10 cellular contexts compared by ENCODE assay signal in the genomic region with DNA sequence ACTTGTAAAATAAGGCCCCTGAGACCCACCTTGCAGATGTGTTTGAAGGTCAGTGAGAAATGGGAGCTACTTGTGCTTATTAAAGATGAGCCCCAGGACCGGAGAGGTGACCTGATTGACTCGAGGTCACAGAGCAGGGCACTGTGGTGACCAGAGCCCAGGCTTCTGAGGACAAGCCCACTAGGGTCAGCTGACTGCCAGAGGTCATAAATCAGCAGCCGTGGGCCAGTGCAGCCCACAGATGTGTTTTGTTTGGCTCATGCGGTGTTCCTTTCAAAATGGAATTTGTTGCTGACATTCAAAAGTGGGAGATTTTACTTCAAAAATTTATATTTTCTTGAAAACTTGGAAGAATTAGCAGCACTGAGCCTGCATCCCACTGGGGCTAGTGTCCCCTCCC. TPM values are rescaled to one million over a fixed set of nuclear protein-coding genes. Genes with fewer than 3 reads are reported as not detected.
DNase-seq lines count a peak whose midpoint lies in the region; ATAC-seq and TF ChIP-seq lines count a peak whose summit lies in the region.
"Had no signal": no experiment of that assay in that cellular context is flagged by ENCODE, and none has a peak within 500 bp of the region (broad histone marks: within the 10 kb centered on the region; RNA-seq: fewer than 3 reads in every experiment).

No MANE protein-coding gene starts in this region.

- H3K4me1 ChIP-seq in HUES6 (ENCODE audit: control insufficient read depth, insufficient read depth, low read length) (peaks cover 62% of the 10 kb centered on the region), right lobe of liver (peaks cover 0 to 60% (median 27%) of the 10 kb centered on the region in 4 donors)

- POLR2A ChIA-PET in activated CD4-positive, alpha-beta memory T cell treated with anti-CD3 and anti-CD28 coated beads for 36 hours (lab: Charles Lee): no interaction called here

- DNase-seq in choroid plexus epithelial cell (ENCODE audit: low read depth): peak; percentile 56
- DNase-seq in right lobe of liver: peak; percentile 43 to 81 (median 77)
- DNase-seq in NCI-H226: no peak
- no peak for DNase-seq in LoVo (ENCODE audit: low spot score)
- DNase-seq in activated CD4-positive, alpha-beta memory T cell treated with anti-CD3 and anti-CD28 coated beads for 36 hours: no peak
- DNase-seq: activated CD4-positive, CD25-positive, alpha-beta regulatory T cell treated with anti-CD3 and anti-CD28 coated beads, Interleukin-2, amount 50 U/mL, for 72 hours; activated naive CD4-positive, alpha-beta T cell treated with Interleukin-2 at 50 U/mL for 16 hours had no signal

- no peak overlapping the region for H3K4me3 Mint-ChIP-seq in stimulated activated memory B cell treated with anti-CD40 and anti-IgM and Interleukin-4, amounts not matched to agents 10 μg/mL and 1 μg/mL and 100 μg/mL, for 72 hours
- H3K4me3 Mint-ChIP-seq in activated CD4-positive, alpha-beta memory T cell treated with anti-CD3 and anti-CD28 coated beads for 36 hours: no peak overlapping the region

- H3K4me3 ChIP-seq in HUES6 (ENCODE audit: low read depth, low read length) (no peak overlapping the region; the same call in 1 of the 2 replicates), choroid plexus epithelial cell (ENCODE audit: low read depth, low read length) (no peak overlapping the region), right lobe of liver (no peak overlapping the region)

- TF ChIP-seq POLR2A in right lobe of liver (IDR thresholded peaks at IDR 0.05): no peak

- CTCF ChIA-PET in activated CD4-positive, alpha-beta memory T cell treated with anti-CD3 and anti-CD28 coated beads for 36 hours (lab: Charles Lee): no interaction called here

- ATAC-seq in right lobe of liver (peak; percentile 24 to 54 (median 52)), GM18870 (IDR thresholded peaks at IDR 0.05; ENCODE audit: unreplicated experiment) (no peak)
- no peak for ATAC-seq in stimulated activated memory B cell treated with anti-CD40 and anti-IgM and Interleukin-4, amounts not matched to agents 10 μg/mL and 1 μg/mL and 100 μg/mL, for 72 hours

- no peaks in the 10 kb centered on the region for H3K9me3 ChIP-seq in HUES6 (ENCODE audit: control insufficient read depth, insufficient read depth, low read depth, low read length)
- H3K9me3 ChIP-seq in right lobe of liver: no peaks in the 10 kb centered on the region

- H3K36me3 Mint-ChIP-seq in stimulated activated memory B cell treated with anti-CD40 and anti-IgM and Interleukin-4, amounts not matched to agents 10 μg/mL and 1 μg/mL and 100 μg/mL, for 72 hours: peaks cover 25% of the 10 kb centered on the region
- no peaks in the 10 kb centered on the region for H3K36me3 Mint-ChIP-seq in activated CD4-positive, alpha-beta memory T cell treated with anti-CD3 and anti-CD28 coated beads for 36 hours

- H3K4me1 Mint-ChIP-seq in stimulated activated memory B cell treated with anti-CD40 and anti-IgM and Interleukin-4, amounts not matched to agents 10 μg/mL and 1 μg/mL and 100 μg/mL, for 72 hours: peaks cover 13% of the 10 kb centered on the region
- no peaks in the 10 kb centered on the region for H3K4me1 Mint-ChIP-seq in activated CD4-positive, alpha-beta memory T cell treated with anti-CD3 and anti-CD28 coated beads for 36 hours (ENCODE audit: low read depth)

- H3K36me3 ChIP-seq in HUES6 (ENCODE audit: control insufficient read depth, insufficient read depth, low read length): peaks cover 11% of the 10 kb centered on the region
- no peaks in the 10 kb centered on the region for H3K36me3 ChIP-seq in right lobe of liver

- intact Hi-C loops in right lobe of liver (cut with DNase I): no loop called here
- intact Hi-C loops in activated CD4-positive, alpha-beta memory T cell treated with anti-CD3 and anti-CD28 coated beads for 36 hours (cut with micrococcal nuclease): no loop called here

- no peaks in the 10 kb centered on the region for H3K27me3 ChIP-seq in HUES6 (ENCODE audit: control insufficient read depth, insufficient read depth, low read length)
- H3K27me3 ChIP-seq in right lobe of liver: no peaks in the 10 kb centered on the region

- H3K27ac ChIP-seq in HUES6 (ENCODE audit: low read depth, low read length): peak overlapping the region; percentile 66; the same call in 1 of the 2 replicates
- peak overlapping the region in 2 of 3 donors; percentile 38 to 84 for H3K27ac ChIP-seq in right lobe of liver

- no peak for TF ChIP-seq CTCF in choroid plexus epithelial cell (conservative IDR thresholded peaks at IDR 0.05; ENCODE audit: low read depth, low read length)
- TF ChIP-seq CTCF in right lobe of liver (IDR thresholded peaks at IDR 0.05): no peak

- H3K9ac ChIP-seq in HUES6 (ENCODE audit: low read length): peak overlapping the region; percentile 40

- no peaks in the 10 kb centered on the region for H3K9me3 Mint-ChIP-seq in stimulated activated memory B cell treated with anti-CD40 and anti-IgM and Interleukin-4, amounts not matched to agents 10 μg/mL and 1 μg/mL and 100 μg/mL, for 72 hours
- H3K9me3 Mint-ChIP-seq in activated CD4-positive, alpha-beta memory T cell treated with anti-CD3 and anti-CD28 coated beads for 36 hours: no peaks in the 10 kb centered on the region

- 32% methylated on average over 4 of the region's 4 CpGs for WGBS in right lobe of liver (ENCODE audit: insufficient coverage, low coverage, low lambda C conversion rate, missing lambda C conversion rate)

- H3K27me3 Mint-ChIP-seq in stimulated activated memory B cell treated with anti-CD40 and anti-IgM and Interleukin-4, amounts not matched to agents 10 μg/mL and 1 μg/mL and 100 μg/mL, for 72 hours: no peaks in the 10 kb centered on the region
- H3K27me3 Mint-ChIP-seq in activated CD4-positive, alpha-beta memory T cell treated with anti-CD3 and anti-CD28 coated beads for 36 hours: no peaks in the 10 kb centered on the region

- peak overlapping the region; percentile 50 for H3K27ac Mint-ChIP-seq in stimulated activated memory B cell treated with anti-CD40 and anti-IgM and Interleukin-4, amounts not matched to agents 10 μg/mL and 1 μg/mL and 100 μg/mL, for 72 hours
- H3K27ac Mint-ChIP-seq in activated CD4-positive, alpha-beta memory T cell treated with anti-CD3 and anti-CD28 coated beads for 36 hours: no peak overlapping the region

RNA-seq across cellular contexts. Expression of a gene that starts 24.5 kb away (rescaled TPM):
- total RNA-seq in right lobe of liver: 10 to 100 TPM in 4 of 6 experiments, 1 to 10 TPM in 2; 8.3 to 22.0 (median 11.8) TPM
- total RNA-seq in activated CD4-positive, alpha-beta memory T cell treated with anti-CD3 and anti-CD28 coated beads for 36 hours: 1 to 10 TPM; 1.7 to 1.8 TPM

Comparison
In these comparisons a context has a peak if more than half of its experiments do, and no peak if none do; other contexts are left out.
1. DNase-seq: peak in choroid plexus epithelial cell (single experiment) and right lobe of liver (3 of 3); none in NCI-H226 (single experiment), LoVo (single experiment) and activated CD4-positive, alpha-beta memory T cell treated with anti-CD3 and anti-CD28 coated beads for 36 hours (single experiment).
2. ATAC-seq: peak in right lobe of liver (4 of 4); none in stimulated activated memory B cell treated with anti-CD40 and anti-IgM and Interleukin-4, amounts not matched to agents 10 μg/mL and 1 μg/mL and 100 μg/mL, for 72 hours (single experiment) and GM18870 (single experiment).